Comparison of ENCODE assay signal across 10 cellular contexts in genomic region chr1:235882816-235883215, GRCh38. TPM values are rescaled to one million over a fixed set of nuclear protein-coding genes. Genes with fewer than 3 reads are reported as not detected.
DNase-seq lines count a peak whose midpoint lies in the region; ATAC-seq and TF ChIP-seq lines count a peak whose summit lies in the region.
"Had no signal": no experiment of that assay in that cellular context is flagged by ENCODE, and none has a peak within 500 bp of the region (broad histone marks: within the 10 kb centered on the region; RNA-seq: fewer than 3 reads in every experiment).

No MANE protein-coding gene starts in this region.

- H3K36me3 ChIP-seq in ascending aorta (no peaks in the 10 kb centered on the region), testis (ENCODE audit: low read depth, missing control alignments) (no peaks in the 10 kb centered on the region)

- intact Hi-C loops in ascending aorta (cut with DNase I) = loop anchor here (1.0 kb wide), 2 partner anchors 16 to 25 kb away; no protein-coding TSS in a partner anchor
- intact Hi-C loops in testis (cut with DNase I; ENCODE audit: low total_unique reads) = no loop called here

- H3K4me1 ChIP-seq in ascending aorta (peaks cover 0 to 3% of the 10 kb centered on the region in 2 donors), testis (peaks cover 22% of the 10 kb centered on the region)

- H3K4me3 Mint-ChIP-seq in progenitor cell of endocrine pancreas (ENCODE audit: low read depth) = no peak overlapping the region

- peaks cover 14% of the 10 kb centered on the region for H3K4me1 Mint-ChIP-seq in progenitor cell of endocrine pancreas (ENCODE audit: low read depth)

- peaks cover 15% of the 10 kb centered on the region for H3K27me3 Mint-ChIP-seq in progenitor cell of endocrine pancreas

- no peaks in the 10 kb centered on the region for H3K36me3 Mint-ChIP-seq in progenitor cell of endocrine pancreas (ENCODE audit: insufficient read depth)

- TF ChIP-seq POLR2A in testis (IDR thresholded peaks at IDR 0.05) = no peak

- H3K4me3 ChIP-seq in ascending aorta (peak overlapping the region; percentile 27 to 51), testis (peak overlapping the region in 1 of 2 donors; percentile 17)

- peak; percentile 48 for DNase-seq in NCI-H1092 treated with DMSO at 0.1 percent for 48 hours (lab: John Stamatoyannopoulos, UW)
- no peak for DNase-seq in NCI-H1092 (lab: John Stamatoyannopoulos, UW)
- no peak for DNase-seq in ascending aorta (ENCODE audit: low spot score in 2 of 2)
- no peak for DNase-seq in left lobe of liver (ENCODE audit: low spot score)
- no peak for DNase-seq in testis
- DNase-seq in progenitor cell of endocrine pancreas (ENCODE audit: low spot score, unreplicated experiment) = no peak
- DNase-seq: 8988T, NCI-H1930 had no signal

- no peaks in the 10 kb centered on the region for H3K27me3 ChIP-seq in ascending aorta
- H3K27me3 ChIP-seq in testis = no peaks in the 10 kb centered on the region

- peak overlapping the region; percentile 65 to 73 for H3K27ac ChIP-seq in ascending aorta
- peak overlapping the region; percentile 74 to 78 for H3K27ac ChIP-seq in testis

- no peaks in the 10 kb centered on the region for H3K9me3 Mint-ChIP-seq in progenitor cell of endocrine pancreas (ENCODE audit: low read depth)

- WGBS in testis, 2 donors = 47% methylated on average over 6 of the region's 6 CpGs

- TF ChIP-seq CTCF in ascending aorta (IDR thresholded peaks at IDR 0.05) = no peak
- TF ChIP-seq CTCF in testis (IDR thresholded peaks at IDR 0.05) = no peak
- TF ChIP-seq CTCF in progenitor cell of endocrine pancreas (IDR thresholded peaks at IDR 0.05; ENCODE audit: unreplicated experiment) = no peak

- ATAC-seq in left lobe of liver (peak; percentile 64), HG03521 (IDR thresholded peaks at IDR 0.05; ENCODE audit: unreplicated experiment) (no peak)
- no peak for ATAC-seq in activated CD4-positive, CD25-positive, alpha-beta regulatory T cell treated with anti-CD3 and anti-CD28 coated beads, Interleukin-2, amount 50 U/mL, for 24 hours

- H3K27ac Mint-ChIP-seq in progenitor cell of endocrine pancreas = no peak overlapping the region

- H3K9me3 ChIP-seq in ascending aorta = no peaks in the 10 kb centered on the region
- no peaks in the 10 kb centered on the region for H3K9me3 ChIP-seq in testis

RNA-seq across cellular contexts. Expression of gene LYST, which starts 16.1 kb away (rescaled TPM):
- total RNA-seq in ascending aorta (169 TPM), left lobe of liver (12.2 TPM), testis (10 to 100 TPM; 60.9 to 69.1 TPM), progenitor cell of endocrine pancreas (11.4 and 11.7 TPM in 2 replicates)
- polyA plus RNA-seq in testis (ENCODE audit: insufficient read depth, low read depth, low replicate concordance) = 22.9 TPM
